ENCODE assay signal across 12 cellular contexts in genomic region chr9:86341007-86341491, GRCh38. TPM values are rescaled to one million over a fixed set of nuclear protein-coding genes. Genes with fewer than 3 reads are reported as not detected.
DNase-seq lines count a peak whose midpoint lies in the region; ATAC-seq lines count a peak whose summit lies in the region.
"Had no signal": no experiment of that assay in that cellular context is flagged by ENCODE, and none has a peak within 500 bp of the region (broad histone marks: within the 10 kb centered on the region; RNA-seq: fewer than 3 reads in every experiment).

No MANE protein-coding gene starts in this region.

- H3K36me3 Mint-ChIP-seq in stimulated activated naive CD8-positive, alpha-beta T cell treated with anti-CD3 and anti-CD28 coated beads, Interleukin-15, Interleukin-2, amounts not matched to agents 100 ng/mL and 50 ng/mL, for 24 hours (ENCODE audit: low read depth) = peaks cover 84% of the 10 kb centered on the region

- peaks cover 57% of the 10 kb centered on the region for H3K4me1 Mint-ChIP-seq in stimulated activated naive CD8-positive, alpha-beta T cell treated with anti-CD3 and anti-CD28 coated beads, Interleukin-15, Interleukin-2, amounts not matched to agents 100 ng/mL and 50 ng/mL, for 24 hours (ENCODE audit: low read depth)
- H3K4me1 Mint-ChIP-seq in stimulated activated naive CD8-positive, alpha-beta T cell treated with anti-CD3 and anti-CD28 coated beads, Interleukin-15, amount 100 ng/mL, for 72 hours = peaks cover 44% of the 10 kb centered on the region

- H3K4me3 Mint-ChIP-seq in stimulated activated naive CD8-positive, alpha-beta T cell treated with anti-CD3 and anti-CD28 coated beads, Interleukin-15, Interleukin-2, amounts not matched to agents 100 ng/mL and 50 ng/mL, for 24 hours = no peak overlapping the region
- no peak overlapping the region for H3K4me3 Mint-ChIP-seq in stimulated activated naive CD8-positive, alpha-beta T cell treated with anti-CD3 and anti-CD28 coated beads, Interleukin-15, amount 100 ng/mL, for 72 hours

- H3K27ac Mint-ChIP-seq in stimulated activated naive CD8-positive, alpha-beta T cell treated with anti-CD3 and anti-CD28 coated beads, Interleukin-15, Interleukin-2, amounts not matched to agents 100 ng/mL and 50 ng/mL, for 24 hours = peak overlapping the region; percentile 46
- no peak overlapping the region for H3K27ac Mint-ChIP-seq in stimulated activated naive CD8-positive, alpha-beta T cell treated with anti-CD3 and anti-CD28 coated beads, Interleukin-15, amount 100 ng/mL, for 72 hours

- H3K9me3 Mint-ChIP-seq in stimulated activated naive CD8-positive, alpha-beta T cell treated with anti-CD3 and anti-CD28 coated beads, Interleukin-15, Interleukin-2, amounts not matched to agents 100 ng/mL and 50 ng/mL, for 24 hours = no peaks in the 10 kb centered on the region
- no peaks in the 10 kb centered on the region for H3K9me3 Mint-ChIP-seq in stimulated activated naive CD8-positive, alpha-beta T cell treated with anti-CD3 and anti-CD28 coated beads, Interleukin-15, amount 100 ng/mL, for 72 hours

- no peak for DNase-seq in stimulated activated naive CD8-positive, alpha-beta T cell treated with anti-CD3 and anti-CD28 coated beads, Interleukin-15, amount 100 ng/mL, for 72 hours
- peak; percentile 54 for DNase-seq in MV-4-11 (lab: John Stamatoyannopoulos, UW)
- peak; percentile 51 for DNase-seq in dermis blood vessel endothelial cell
- no peak for DNase-seq in activated effector memory CD4-positive, alpha-beta T cell treated with anti-CD3 and anti-CD28 coated beads, Interleukin-2, amount 50 U/mL, for 16 hours
- no peak for DNase-seq in NK-92 treated with Interleukin-12 subunit alpha and Interleukin-12 subunit beta, amount 100 ng/mL, for 24 hours (lab: John Stamatoyannopoulos, UW)
- DNase-seq: activated CD4-positive, alpha-beta T cell treated with anti-CD3 and anti-CD28 coated beads, Interleukin-2, amount 50 U/mL, for 4 hours; NCI-H1092 treated with DMSO at 0.1 percent for 48 hours; NCI-H748 treated with DMSO at 0.1 percent for 48 hours; tibial artery had no signal

- no peaks in the 10 kb centered on the region for H3K27me3 Mint-ChIP-seq in stimulated activated naive CD8-positive, alpha-beta T cell treated with anti-CD3 and anti-CD28 coated beads, Interleukin-15, Interleukin-2, amounts not matched to agents 100 ng/mL and 50 ng/mL, for 24 hours
- no peaks in the 10 kb centered on the region for H3K27me3 Mint-ChIP-seq in stimulated activated naive CD8-positive, alpha-beta T cell treated with anti-CD3 and anti-CD28 coated beads, Interleukin-15, amount 100 ng/mL, for 72 hours

- no peak for ATAC-seq in stimulated activated naive CD8-positive, alpha-beta T cell treated with anti-CD3 and anti-CD28 coated beads, Interleukin-15, amount 100 ng/mL, for 72 hours
- ATAC-seq in HG03565 (IDR thresholded peaks at IDR 0.05; ENCODE audit: unreplicated experiment) (no peak), GM21528 (IDR thresholded peaks at IDR 0.05; ENCODE audit: low FRiP score, unreplicated experiment) (no peak)

RNA-seq across cellular contexts. Expression of gene TUT7, which starts 13.2 kb away (rescaled TPM):
- 27.2 and 28.4 TPM in 2 replicates for total RNA-seq in dermis blood vessel endothelial cell

RNA-seq across cellular contexts. Expression of gene ISCA1, which starts 58.7 kb away (rescaled TPM):
- total RNA-seq in dermis blood vessel endothelial cell = 28.9 and 30.3 TPM in 2 replicates

Comparison
In these comparisons a context has a peak if more than half of its experiments do, and no peak if none do; other contexts are left out.
1. DNase-seq: peak in MV-4-11 (single experiment) and dermis blood vessel endothelial cell (single experiment); none in stimulated activated naive CD8-positive, alpha-beta T cell treated with anti-CD3 and anti-CD28 coated beads, Interleukin-15, amount 100 ng/mL, for 72 hours (0 of 2), activated effector memory CD4-positive, alpha-beta T cell treated with anti-CD3 and anti-CD28 coated beads, Interleukin-2, amount 50 U/mL, for 16 hours (single experiment) and NK-92 treated with Interleukin-12 subunit alpha and Interleukin-12 subunit beta, amount 100 ng/mL, for 24 hours (single experiment).